ENCODE assay signal across 18 cellular contexts in the genomic region with DNA sequence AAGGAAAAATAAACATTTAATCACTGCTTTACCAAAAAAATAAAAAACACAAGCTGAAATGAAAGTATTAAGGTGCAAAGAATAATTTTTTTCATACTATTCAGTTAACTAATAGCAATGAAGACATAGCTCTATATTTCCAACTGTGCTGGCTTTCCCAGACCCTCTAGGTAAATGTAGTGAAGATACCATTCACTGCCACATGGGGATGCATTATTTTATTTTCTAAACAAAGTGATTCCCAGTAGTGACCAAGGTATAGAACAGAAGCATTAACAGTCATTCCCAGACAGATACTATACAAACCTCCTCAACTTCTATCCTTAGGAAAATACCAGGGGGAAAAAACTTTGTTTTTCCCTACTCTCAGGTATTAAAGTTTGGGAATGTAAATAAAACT. TPM values are rescaled to one million over a fixed set of nuclear protein-coding genes. Genes with fewer than 3 reads are reported as not detected.
A peak's percentile ranks its signal among the peaks of the same experiment; 100 is the strongest.
DNase-seq lines count a peak whose midpoint lies in the region; FAIRE-seq and TF ChIP-seq lines count a peak whose summit lies in the region.
"Had no signal": no experiment of that assay in that cellular context is flagged by ENCODE, and none has a peak within 500 bp of the region (broad histone marks: within the 10 kb centered on the region; RNA-seq: fewer than 3 reads in every experiment).

No MANE protein-coding gene starts in this region.

- no peak for FAIRE-seq in astrocyte (lab: Jason Lieb, UNC)
- FAIRE-seq: D721Med, pancreas, small intestine had no signal

- peaks cover 10% of the 10 kb centered on the region for H3K4me1 ChIP-seq in astrocyte (ENCODE audit: insufficient read depth, low read length)
- no peaks in the 10 kb centered on the region for H3K4me1 ChIP-seq in smooth muscle cell (ENCODE audit: low read depth)

- H3K79me2 ChIP-seq in astrocyte (ENCODE audit: insufficient read depth, low read length) (peaks cover 21% of the 10 kb centered on the region), smooth muscle cell (ENCODE audit: low read depth) (no peaks in the 10 kb centered on the region)

- H3K4me3 ChIP-seq in HL-60 (replicated peaks; ENCODE audit: insufficient read depth, low read length) (no peak overlapping the region), astrocyte (ENCODE audit: insufficient read depth, low read depth, low read length) (no peak overlapping the region), smooth muscle cell (no peak overlapping the region)
- H3K4me3 ChIP-seq: left lung, pancreas, suprapubic skin had no signal

- H3K4me2 ChIP-seq in astrocyte (ENCODE audit: low read length) = no peak overlapping the region
- no peak overlapping the region for H3K4me2 ChIP-seq in smooth muscle cell

- H3F3A ChIP-seq in smooth muscle cell (ENCODE audit: low read depth) = peaks cover 12% of the 10 kb centered on the region

- H3K27ac Mint-ChIP-seq in astrocyte (ENCODE audit: unreplicated experiment) (no peak overlapping the region), progenitor cell of endocrine pancreas (no peak overlapping the region)

- H3K9me3 Mint-ChIP-seq in astrocyte (ENCODE audit: unreplicated experiment) (no peaks in the 10 kb centered on the region), progenitor cell of endocrine pancreas (ENCODE audit: low read depth) (no peaks in the 10 kb centered on the region)

- H3K36me3 Mint-ChIP-seq in astrocyte (ENCODE audit: low read depth, unreplicated experiment) (no peaks in the 10 kb centered on the region), progenitor cell of endocrine pancreas (ENCODE audit: insufficient read depth) (peaks cover 10% of the 10 kb centered on the region)

- TF ChIP-seq CTCF in GM12872 (IDR thresholded peaks at IDR 0.05; ENCODE audit: insufficient read depth, low read depth, low read length) = peak; percentile 8; the same call in 1 of the 3 replicates
- peak; percentile 1 for TF ChIP-seq CTCF in HL-60 (IDR thresholded peaks at IDR 0.05; ENCODE audit: insufficient read depth, low read length)
- TF ChIP-seq CTCF in astrocyte (IDR thresholded peaks at IDR 0.05; ENCODE audit: insufficient read depth, low read depth, low read length) = peak; percentile 2
- peak; percentile 19 for TF ChIP-seq CTCF in progenitor cell of endocrine pancreas (IDR thresholded peaks at IDR 0.05; ENCODE audit: unreplicated experiment)
- no peak for TF ChIP-seq CTCF in smooth muscle cell (IDR thresholded peaks at IDR 0.05; ENCODE audit: borderline replicate concordance, insufficient read depth, poor library complexity, severe bottlenecking)

- H3K27ac ChIP-seq in HL-60 (replicated peaks) = no peak overlapping the region
- no peak overlapping the region for H3K27ac ChIP-seq in astrocyte (ENCODE audit: low read depth, low read length)
- no peak overlapping the region for H3K27ac ChIP-seq in smooth muscle cell (ENCODE audit: low read depth)
- H3K27ac ChIP-seq: left lung, pancreas, suprapubic skin had no signal

- H2AFZ ChIP-seq in astrocyte (ENCODE audit: low read depth, low read length) (no peak overlapping the region), smooth muscle cell (ENCODE audit: low read depth) (no peak overlapping the region)

- H3K36me3 ChIP-seq in astrocyte (ENCODE audit: insufficient read depth, low read length) = peaks cover 48% of the 10 kb centered on the region
- peaks cover 32% of the 10 kb centered on the region for H3K36me3 ChIP-seq in smooth muscle cell (ENCODE audit: low read depth)
- H3K36me3 ChIP-seq: pancreas, suprapubic skin had no signal

- H3K4me1 Mint-ChIP-seq in astrocyte (ENCODE audit: low read depth, unreplicated experiment) (peaks cover 7% of the 10 kb centered on the region), progenitor cell of endocrine pancreas (ENCODE audit: low read depth) (peaks cover 12% of the 10 kb centered on the region)

- DNase-seq in HL-60 (ENCODE audit: low read depth in 1 of 2, low spot score in 1 of 2) (no peak), astrocyte (ENCODE audit: low read depth) (no peak), progenitor cell of endocrine pancreas (ENCODE audit: low spot score, unreplicated experiment) (no peak), NCI-H2171 treated with DMSO at 0.1 percent for 48 hours (lab: John Stamatoyannopoulos, UW) (no peak), NOMO-1 treated with dmso at 0.1 percent for 144 hours (lab: John Stamatoyannopoulos, UW; ENCODE audit: unreplicated experiment) (no peak), smooth muscle cell (lab: John Stamatoyannopoulos, UW; ENCODE audit: unreplicated experiment) (no peak)
- DNase-seq: activated gamma-delta T cell; erythroblast; HCEC 1CT; left lung; NK-92 treated with Interleukin-12 subunit alpha and Interleukin-12 subunit beta, amount 100 ng/mL, for 24 hours; pancreas; SHP77; small intestine; T-helper 2 cell had no signal

- H3K9ac ChIP-seq in astrocyte (ENCODE audit: low read length) (no peak overlapping the region), smooth muscle cell (ENCODE audit: low read depth) (no peak overlapping the region)

- H3K9me3 ChIP-seq in astrocyte (ENCODE audit: insufficient read depth, low read depth, low read length) (no peaks in the 10 kb centered on the region), smooth muscle cell (replicated peaks; ENCODE audit: low read depth) (no peaks in the 10 kb centered on the region)
- H3K9me3 ChIP-seq: left lung, pancreas, suprapubic skin had no signal

- H3K4me3 Mint-ChIP-seq in astrocyte (ENCODE audit: unreplicated experiment) (no peak overlapping the region), progenitor cell of endocrine pancreas (ENCODE audit: low read depth) (no peak overlapping the region)

- H4K20me1 ChIP-seq in astrocyte (ENCODE audit: insufficient read depth, low read length) (no peaks in the 10 kb centered on the region), smooth muscle cell (ENCODE audit: low read depth) (no peaks in the 10 kb centered on the region)

- H3K27me3 Mint-ChIP-seq in astrocyte (ENCODE audit: low read depth, unreplicated experiment) (no peaks in the 10 kb centered on the region), progenitor cell of endocrine pancreas (no peaks in the 10 kb centered on the region)

- no peaks in the 10 kb centered on the region for H3K27me3 ChIP-seq in HL-60 (ENCODE audit: insufficient read depth, poor library complexity, severe bottlenecking)
- no peaks in the 10 kb centered on the region for H3K27me3 ChIP-seq in astrocyte (ENCODE audit: insufficient read depth, low read length)
- no peaks in the 10 kb centered on the region for H3K27me3 ChIP-seq in smooth muscle cell (ENCODE audit: low read depth)
- H3K27me3 ChIP-seq: left lung, pancreas, suprapubic skin had no signal

RNA-seq across cellular contexts. Expression of gene ANTXR2, which starts 39.4 kb away (rescaled TPM):
- 29.8 and 34.7 TPM in 2 replicates for total RNA-seq in astrocyte
- 46.9 and 49.9 TPM in 2 replicates for total RNA-seq in progenitor cell of endocrine pancreas
- total RNA-seq in smooth muscle cell = 67.6 and 94.3 TPM in 2 replicates
- 60.6 and 74.5 TPM in 2 replicates for polyA plus RNA-seq in smooth muscle cell
